In genomic region chr9:91944711-91945110, GRCh38 we compare ENCODE assay signal across 1 cellular context.
TF ChIP-seq lines count a peak whose summit lies in the region.

No MANE protein-coding gene starts in this region.

TF ChIP-seq in IMR-90, 13 proteins besides CTCF, POLR2A, EP300 and RAD21:
- TF ChIP-seq ELK1 (IDR thresholded peaks at IDR 0.05; ENCODE audit: borderline replicate concordance, low read depth, low read length) (no peak), CEBPB (IDR thresholded peaks at IDR 0.05; ENCODE audit: low read depth, low read length) (no peak), FOS (IDR thresholded peaks at IDR 0.05; ENCODE audit: low read depth, low read length) (no peak), CHD1 (IDR thresholded peaks at IDR 0.05; ENCODE audit: low read depth, low read length) (no peak), MXI1 (IDR thresholded peaks at IDR 0.05; ENCODE audit: borderline replicate concordance, low read depth, low read length) (no peak), RCOR1 (IDR thresholded peaks at IDR 0.05; ENCODE audit: insufficient replicate concordance, low read length) (no peak), NFE2L2 (IDR thresholded peaks at IDR 0.05; ENCODE audit: low read depth, low read length) (no peak), RFX5 (IDR thresholded peaks at IDR 0.05; ENCODE audit: low read depth, low read length) (no peak), MAFK (IDR thresholded peaks at IDR 0.05; ENCODE audit: low read depth, low read length) (no peak), MAZ (IDR thresholded peaks at IDR 0.05; ENCODE audit: borderline replicate concordance, low read depth, low read length) (no peak)
